11 cellular contexts compared by ENCODE assay signal in genomic region chr5:60597570-60597969, GRCh38.
DNase-seq lines count a peak whose midpoint lies in the region; ATAC-seq and TF ChIP-seq lines count a peak whose summit lies in the region.
"Had no signal": no experiment of that assay in that cellular context is flagged by ENCODE, and none has a peak within 500 bp of the region (broad histone marks: within the 10 kb centered on the region; RNA-seq: fewer than 3 reads in every experiment).

No MANE protein-coding gene starts in this region.

- WGBS in right lobe of liver (ENCODE audit: insufficient coverage, low coverage, low lambda C conversion rate, missing lambda C conversion rate) = 48% methylated on average over 3 of the region's 3 CpGs

- peaks cover 53% of the 10 kb centered on the region for H3K36me3 Mint-ChIP-seq in activated CD8-positive, alpha-beta T cell treated with anti-CD3 and anti-CD28 coated beads, Interleukin-2, amount 10 ng/mL, durations not matched to agents 7 days and 5 days (ENCODE audit: low read depth)

- intact Hi-C loops in right lobe of liver (cut with DNase I) = no loop called here

- CTCF ChIA-PET in activated CD8-positive, alpha-beta T cell treated with anti-CD3 and anti-CD28 coated beads, Interleukin-2, amount 10 ng/mL, durations not matched to agents 7 days and 5 days (lab: Charles Lee) = interaction anchor here (1.3 kb wide), 1 partner anchor 11 kb away, joined by 3 read pairs; no protein-coding TSS in a partner anchor

- POLR2A ChIA-PET in activated CD8-positive, alpha-beta T cell treated with anti-CD3 and anti-CD28 coated beads, Interleukin-2, amount 10 ng/mL, durations not matched to agents 7 days and 5 days (lab: Charles Lee) = interaction anchor here (0.6 kb wide), 1 partner anchor 454 kb away, joined by 3 read pairs; no protein-coding TSS in a partner anchor

- H3K4me3 ChIP-seq in DOHH2 (ENCODE audit: low read length) = no peak overlapping the region
- no peak overlapping the region for H3K4me3 ChIP-seq in right lobe of liver
- H3K4me3 ChIP-seq in Karpas-422 (ENCODE audit: low read length) = no peak overlapping the region

- H4K20me1 ChIP-seq in DOHH2 (ENCODE audit: control insufficient read depth, insufficient read depth, low read depth, low read length) = no peaks in the 10 kb centered on the region; the same call in 1 of the 2 replicates
- H4K20me1 ChIP-seq in Karpas-422 (ENCODE audit: insufficient read depth, low read depth, low read length) = no peaks in the 10 kb centered on the region

- H3K27ac Mint-ChIP-seq in activated CD8-positive, alpha-beta T cell treated with anti-CD3 and anti-CD28 coated beads, Interleukin-2, amount 10 ng/mL, durations not matched to agents 7 days and 5 days = no peak overlapping the region

- H3K27ac ChIP-seq in DOHH2 (ENCODE audit: low read depth, low read length) (no peak overlapping the region), right lobe of liver (no peak overlapping the region), Karpas-422 (ENCODE audit: low read length) (no peak overlapping the region)
- H3K27ac ChIP-seq: epithelial cell of prostate had no signal

- TF ChIP-seq CTCF in DOHH2 (IDR thresholded peaks at IDR 0.05; ENCODE audit: low read depth, low read length, poor library complexity, severe bottlenecking) (no peak), right lobe of liver (IDR thresholded peaks at IDR 0.05) (no peak)

- H2AFZ ChIP-seq in Karpas-422 (ENCODE audit: low read length) = no peak overlapping the region

- peak overlapping the region; percentile 0 for H3K4me3 Mint-ChIP-seq in activated CD8-positive, alpha-beta T cell treated with anti-CD3 and anti-CD28 coated beads, Interleukin-2, amount 10 ng/mL, durations not matched to agents 7 days and 5 days

- no peaks in the 10 kb centered on the region for H3K9me3 ChIP-seq in DOHH2 (ENCODE audit: control insufficient read depth, insufficient read depth, low read length)
- H3K9me3 ChIP-seq in right lobe of liver = no peaks in the 10 kb centered on the region
- H3K9me3 ChIP-seq in Karpas-422 (ENCODE audit: low read length) = no peaks in the 10 kb centered on the region

- no peak for TF ChIP-seq POLR2A in right lobe of liver (IDR thresholded peaks at IDR 0.05)

- H3K9me2 ChIP-seq in DOHH2 (replicated peaks; ENCODE audit: control insufficient read depth, low read length) (no peaks in the 10 kb centered on the region), Karpas-422 (replicated peaks; ENCODE audit: insufficient read depth, low read length) (0 out of 2 replicates have a peak, but pooled peaks cover 3% of the 10 kb centered on the region)

- peak overlapping the region; percentile 32 for H3K4me2 ChIP-seq in DOHH2 (ENCODE audit: low read length)
- H3K4me2 ChIP-seq in Karpas-422 (ENCODE audit: low read depth, low read length, poor library complexity, severe bottlenecking) = no peak overlapping the region

- DNase-seq in activated CD8-positive, alpha-beta T cell treated with anti-CD3 and anti-CD28 coated beads, Interleukin-2, amount 10 ng/mL, durations not matched to agents 7 days and 5 days = peak; percentile 64
- no peak for DNase-seq in right lobe of liver
- DNase-seq in nucleus accumbens (lab: John Stamatoyannopoulos, UW) = no peak
- no peak for DNase-seq in Karpas-422
- no peak for DNase-seq in NCI-H187 treated with DMSO at 0.1 percent for 48 hours (lab: John Stamatoyannopoulos, UW)
- DNase-seq: activated CD4-positive, alpha-beta T cell treated with anti-CD3 and anti-CD28 coated beads for 4 hours; NCI-H1105 treated with DMSO at 0.1 percent for 48 hours had no signal

- H3K27me3 Mint-ChIP-seq in activated CD8-positive, alpha-beta T cell treated with anti-CD3 and anti-CD28 coated beads, Interleukin-2, amount 10 ng/mL, durations not matched to agents 7 days and 5 days (ENCODE audit: low read depth) = no peaks in the 10 kb centered on the region

- H3K36me3 ChIP-seq in DOHH2 (ENCODE audit: control insufficient read depth, low read length) = peaks cover 10% of the 10 kb centered on the region
- H3K36me3 ChIP-seq in right lobe of liver = no peaks in the 10 kb centered on the region
- H3K36me3 ChIP-seq in Karpas-422 (ENCODE audit: insufficient read depth, low read length) = no peaks in the 10 kb centered on the region

- peaks cover 24% of the 10 kb centered on the region for H3K4me1 Mint-ChIP-seq in activated CD8-positive, alpha-beta T cell treated with anti-CD3 and anti-CD28 coated beads, Interleukin-2, amount 10 ng/mL, durations not matched to agents 7 days and 5 days (ENCODE audit: low read depth)

- H3K9ac ChIP-seq in Karpas-422 (ENCODE audit: low read length) = no peak overlapping the region

- peaks cover 17% of the 10 kb centered on the region for H3K4me1 ChIP-seq in DOHH2 (ENCODE audit: control insufficient read depth, low read length)
- no peaks in the 10 kb centered on the region for H3K4me1 ChIP-seq in right lobe of liver
- peaks cover 3% of the 10 kb centered on the region; the same call in 1 of the 2 replicates for H3K4me1 ChIP-seq in Karpas-422 (ENCODE audit: low read length)

- H3K79me2 ChIP-seq in DOHH2 (ENCODE audit: control insufficient read depth, low read length) (no peaks in the 10 kb centered on the region), Karpas-422 (ENCODE audit: low read length) (no peaks in the 10 kb centered on the region)

- no peaks in the 10 kb centered on the region for H3K27me3 ChIP-seq in DOHH2 (ENCODE audit: control insufficient read depth, low read length)
- no peaks in the 10 kb centered on the region for H3K27me3 ChIP-seq in right lobe of liver
- H3K27me3 ChIP-seq in Karpas-422 (ENCODE audit: low read length) = no peaks in the 10 kb centered on the region

- no peaks in the 10 kb centered on the region for H3K9me3 Mint-ChIP-seq in activated CD8-positive, alpha-beta T cell treated with anti-CD3 and anti-CD28 coated beads, Interleukin-2, amount 10 ng/mL, durations not matched to agents 7 days and 5 days (ENCODE audit: insufficient read depth)

- ATAC-seq in GM19468 (IDR thresholded peaks at IDR 0.05; ENCODE audit: extremely low read depth, unreplicated experiment) (peak; percentile 78), HG03196 (IDR thresholded peaks at IDR 0.05; ENCODE audit: unreplicated experiment) (peak; percentile 58), right lobe of liver (no peak)
- peak; percentile 82 for ATAC-seq in activated CD8-positive, alpha-beta T cell treated with anti-CD3 and anti-CD28 coated beads, Interleukin-2, amount 10 ng/mL, durations not matched to agents 7 days and 5 days

- H3F3A ChIP-seq in DOHH2 (ENCODE audit: control insufficient read depth, insufficient read depth) = 0 out of 2 replicates have a peak, but pooled peaks cover 2% of the 10 kb centered on the region

Comparison
In these comparisons a context has a peak if more than half of its experiments do, and no peak if none do; other contexts are left out.
1. ATAC-seq: peak in GM19468 (single experiment), HG03196 (single experiment) and activated CD8-positive, alpha-beta T cell treated with anti-CD3 and anti-CD28 coated beads, Interleukin-2, amount 10 ng/mL, durations not matched to agents 7 days and 5 days (single experiment); none in right lobe of liver (0 of 4).